ENCODE assay signal across 18 cellular contexts in genomic region chr6:144161970-144162369, GRCh38. TPM values are rescaled to one million over a fixed set of nuclear protein-coding genes. Genes with fewer than 3 reads are reported as not detected.
"Had no signal": no experiment of that assay in that cellular context is flagged by ENCODE, and none has a peak within 500 bp of the region (broad histone marks: within the 10 kb centered on the region; RNA-seq: fewer than 3 reads in every experiment).

No MANE protein-coding gene starts in this region.

- H3K4me1 ChIP-seq: colonic mucosa had no signal

- H3K27ac Mint-ChIP-seq: activated CD4-positive, alpha-beta T cell treated with anti-CD3 and anti-CD28 coated beads, Interleukin-2, amount 10 ng/mL, durations not matched to agents 7 days and 5 days; activated naive CD8-positive, alpha-beta T cell had no signal

- FAIRE-seq: kidney, urothelium cell line had no signal

- H3K9me3 Mint-ChIP-seq: activated CD4-positive, alpha-beta T cell treated with anti-CD3 and anti-CD28 coated beads, Interleukin-2, amount 10 ng/mL, durations not matched to agents 7 days and 5 days; neural crest cell had no signal

- ATAC-seq: body of pancreas, left lung, sciatic nerve had no signal

- H3K36me3 ChIP-seq: colonic mucosa, esophagus muscularis mucosa, ovary, stomach, thyroid gland had no signal

- H3K27ac ChIP-seq: body of pancreas, colonic mucosa, esophagus muscularis mucosa, ovary, stomach, thyroid gland had no signal

- H3K4me3 ChIP-seq: body of pancreas, colonic mucosa, esophagus muscularis mucosa, left lung, ovary, stomach, thyroid gland had no signal

- DNase-seq: activated CD4-positive, alpha-beta T cell treated with anti-CD3 and anti-CD28 coated beads, Interleukin-2, amount 10 ng/mL, durations not matched to agents 7 days and 5 days; activated gamma-delta T cell treated with Interleukin-2 at 50 U/mL for 16 hours; amygdala; body of pancreas; caudate nucleus; colonic mucosa; kidney; left lung; mesenchymal stem cell; ovary; stomach; T-helper 2 cell; thyroid gland had no signal

- H3K4me3 Mint-ChIP-seq: activated CD4-positive, alpha-beta T cell treated with anti-CD3 and anti-CD28 coated beads, Interleukin-2, amount 10 ng/mL, durations not matched to agents 7 days and 5 days; activated naive CD8-positive, alpha-beta T cell; neural crest cell had no signal

- H3K27me3 Mint-ChIP-seq: activated CD4-positive, alpha-beta T cell treated with anti-CD3 and anti-CD28 coated beads, Interleukin-2, amount 10 ng/mL, durations not matched to agents 7 days and 5 days; activated naive CD8-positive, alpha-beta T cell had no signal

- H3K9me3 ChIP-seq: body of pancreas, colonic mucosa, esophagus muscularis mucosa, left lung, ovary, stomach, thyroid gland had no signal

- H3K27me3 ChIP-seq: body of pancreas, colonic mucosa, esophagus muscularis mucosa, left lung, ovary, stomach, thyroid gland had no signal

RNA-seq across cellular contexts. Expression of gene STX11, which starts 11.7 kb away (rescaled TPM):
- total RNA-seq: neural crest cell had no signal
